ENCODE assay signal across 8 cellular contexts in genomic region chr2:42169100-42169868, GRCh38. TPM values are rescaled to one million over a fixed set of nuclear protein-coding genes. Genes with fewer than 3 reads are reported as not detected.
A peak's percentile ranks its signal among the peaks of the same experiment; 100 is the strongest.
DNase-seq lines count a peak whose midpoint lies in the region; ATAC-seq and TF ChIP-seq lines count a peak whose summit lies in the region.

Gene EML4 (plus strand): TSS chr2:42169353. CDS start chr2:42169612, 259 bp downstream.

- TF ChIP-seq CTCF in GM10266 (IDR thresholded peaks at IDR 0.05; ENCODE audit: control insufficient read depth, insufficient read depth, low read depth, missing control alignments), result no peak
- no peak for TF ChIP-seq CTCF in osteocyte (IDR thresholded peaks at IDR 0.05)

- peak; percentile 84 for ATAC-seq in HG02588 (IDR thresholded peaks at IDR 0.05; ENCODE audit: unreplicated experiment)

- WGBS in thymus, result under 1% methylated on average over 87 of the region's 87 CpGs

- H3K27me3 ChIP-seq in thymus (ENCODE audit: control insufficient read depth, insufficient read depth), result no peaks in the 10 kb centered on the region

- intact Hi-C loops in head of caudate nucleus (cut with DNase I), result loop anchor here (5.0 kb wide), 1 partner anchor 67 kb away; no protein-coding TSS in a partner anchor

- H3K27ac Mint-ChIP-seq in activated naive CD8-positive, alpha-beta T cell, result peak within 1 kb of the TSS; percentile 71
- peak within 1 kb of the TSS; percentile 61 for H3K27ac Mint-ChIP-seq in osteocyte (ENCODE audit: unreplicated experiment)

- DNase-seq in GM10266 (ENCODE audit: extremely low spot score), result peak; percentile 95
- DNase-seq in NCI-H1092 (lab: John Stamatoyannopoulos, UW), result peak; percentile 82
- DNase-seq in SKM-1 treated with dmso at 0.1 percent for 144 hours (lab: John Stamatoyannopoulos, UW; ENCODE audit: unreplicated experiment), result peak; percentile 58
- peak; percentile 78 to 97 (median 93) for DNase-seq in head of caudate nucleus
- peak; percentile 98 for DNase-seq in osteocyte (ENCODE audit: extremely low spot score, unreplicated experiment)

- no peaks in the 10 kb centered on the region for H3K36me3 Mint-ChIP-seq in activated naive CD8-positive, alpha-beta T cell
- H3K36me3 Mint-ChIP-seq in osteocyte (ENCODE audit: unreplicated experiment), result no peaks in the 10 kb centered on the region

- peaks cover 8% of the 10 kb centered on the region for H3K4me1 Mint-ChIP-seq in activated naive CD8-positive, alpha-beta T cell (ENCODE audit: low read depth)
- H3K4me1 Mint-ChIP-seq in osteocyte (ENCODE audit: unreplicated experiment), result peaks cover 14% of the 10 kb centered on the region

- no peaks in the 10 kb centered on the region for H3K9me3 ChIP-seq in thymus (ENCODE audit: control insufficient read depth)

- H3K27ac ChIP-seq in thymus (ENCODE audit: low read depth), result peak within 1 kb of the TSS; percentile 93

- H3K36me3 ChIP-seq in thymus (ENCODE audit: control insufficient read depth, insufficient read depth), result no peaks in the 10 kb centered on the region

- peaks cover 19% of the 10 kb centered on the region for H3K4me1 ChIP-seq in thymus (ENCODE audit: control insufficient read depth, insufficient read depth, low read length)

- no peaks in the 10 kb centered on the region for H3K9me3 Mint-ChIP-seq in activated naive CD8-positive, alpha-beta T cell (ENCODE audit: low read depth)
- H3K9me3 Mint-ChIP-seq in osteocyte (ENCODE audit: unreplicated experiment), result no peaks in the 10 kb centered on the region

- peak within 1 kb of the TSS; percentile 87 for H3K4me3 ChIP-seq in thymus (ENCODE audit: low read length)

- H3K4me3 Mint-ChIP-seq in activated naive CD8-positive, alpha-beta T cell, result no peak within 1 kb of the TSS
- no peak within 1 kb of the TSS for H3K4me3 Mint-ChIP-seq in osteocyte (ENCODE audit: unreplicated experiment)

- H3K27me3 Mint-ChIP-seq in activated naive CD8-positive, alpha-beta T cell, result no peaks in the 10 kb centered on the region
- H3K27me3 Mint-ChIP-seq in osteocyte (ENCODE audit: unreplicated experiment), result peaks cover 6% of the 10 kb centered on the region

RNA-seq across cellular contexts. Expression of gene EML4, which starts in this region (rescaled TPM):
- 35.2 and 41.1 TPM in 2 replicates for total RNA-seq in osteocyte
- polyA plus RNA-seq in thymus, result 23.5 TPM

Comparison
In these comparisons a context has a peak if more than half of its experiments do, and no peak if none do; other contexts are left out.
1. Peak in every context shown above with its lines: DNase-seq, ATAC-seq, H3K4me3 ChIP-seq and H3K27ac ChIP-seq.